12 cellular contexts compared by ENCODE assay signal in genomic region chr6:44061375-44062104, GRCh38.
DNase-seq lines count a peak whose midpoint lies in the region; TF ChIP-seq lines count a peak whose summit lies in the region.
"Had no signal": no experiment of that assay in that cellular context is flagged by ENCODE, and none has a peak within 500 bp of the region (broad histone marks: within the 10 kb centered on the region; RNA-seq: fewer than 3 reads in every experiment).

No MANE protein-coding gene starts in this region.

- peak overlapping the region; percentile 100 for H3K27ac Mint-ChIP-seq in dendritic cell treated with granulocyte-macrophage colony-stimulating factor and Interleukin-4, amounts not matched to agents 40 ng/mL and 50 ng/mL, for 4 days

- no peaks in the 10 kb centered on the region for H3K27me3 Mint-ChIP-seq in dendritic cell treated with granulocyte-macrophage colony-stimulating factor and Interleukin-4, amounts not matched to agents 40 ng/mL and 50 ng/mL, for 4 days

- intact Hi-C loops in dendritic cell treated with granulocyte-macrophage colony-stimulating factor and Interleukin-4, amounts not matched to agents 40 ng/mL and 50 ng/mL, for 4 days (cut with micrococcal nuclease), result no loop called here
- intact Hi-C loops in testis (cut with DNase I; ENCODE audit: low total_unique reads), result no loop called here

- H3K4me1 Mint-ChIP-seq in dendritic cell treated with granulocyte-macrophage colony-stimulating factor and Interleukin-4, amounts not matched to agents 40 ng/mL and 50 ng/mL, for 4 days (ENCODE audit: low read depth), result peaks cover 99% of the 10 kb centered on the region

- no peaks in the 10 kb centered on the region for H3K27me3 ChIP-seq in ACC112 (ENCODE audit: insufficient read depth, low read length)
- no peaks in the 10 kb centered on the region for H3K27me3 ChIP-seq in layer of hippocampus (ENCODE audit: control insufficient read depth, insufficient read depth, low read length)
- H3K27me3 ChIP-seq in testis, result no peaks in the 10 kb centered on the region
- H3K27me3 ChIP-seq: ascending aorta had no signal

- H3K79me2 ChIP-seq in ACC112 (ENCODE audit: control insufficient read depth, insufficient read depth, low read length, unreplicated experiment), result no peaks in the 10 kb centered on the region

- peaks cover 82% of the 10 kb centered on the region for H3K4me1 ChIP-seq in ACC112 (ENCODE audit: control insufficient read depth, insufficient read depth, low read length, unreplicated experiment)
- peaks cover 24% of the 10 kb centered on the region for H3K4me1 ChIP-seq in testis

- H3K36me3 ChIP-seq in ACC112 (ENCODE audit: insufficient read depth, low read length) (no peaks in the 10 kb centered on the region), testis (ENCODE audit: low read depth, missing control alignments) (no peaks in the 10 kb centered on the region)
- H3K36me3 ChIP-seq: ascending aorta had no signal

- no peak overlapping the region for H3K4me3 ChIP-seq in ACC112 (ENCODE audit: low read depth, low read length)
- H3K4me3 ChIP-seq in testis, result no peak overlapping the region
- H3K4me3 ChIP-seq: ascending aorta had no signal

- 80% methylated on average over 5 of the region's 5 CpGs for WGBS in testis, 2 donors

- DNase-seq in M059J (ENCODE audit: low read depth) (peak; percentile 83), testis (no peak), NCI-H69 (lab: John Stamatoyannopoulos, UW) (no peak), SHP77 (lab: John Stamatoyannopoulos, UW) (no peak)
- DNase-seq in activated CD4-positive, alpha-beta T cell treated with anti-CD3 and anti-CD28 coated beads for 4 hours, result no peak
- DNase-seq: activated CD4-positive, alpha-beta T cell treated with anti-CD3 and anti-CD28 coated beads for 1 hour; activated T-cell treated with anti-CD3 and anti-CD28 coated beads, Interleukin-2, amount 50 U/mL, for 4 hours; nucleus accumbens had no signal

- no peaks in the 10 kb centered on the region for H3K9me3 Mint-ChIP-seq in dendritic cell treated with granulocyte-macrophage colony-stimulating factor and Interleukin-4, amounts not matched to agents 40 ng/mL and 50 ng/mL, for 4 days

- H3K9me3 ChIP-seq in testis, result no peaks in the 10 kb centered on the region
- H3K9me3 ChIP-seq: ascending aorta had no signal

- no peak overlapping the region for H3K4me3 Mint-ChIP-seq in dendritic cell treated with granulocyte-macrophage colony-stimulating factor and Interleukin-4, amounts not matched to agents 40 ng/mL and 50 ng/mL, for 4 days
- H3K4me3 Mint-ChIP-seq: activated T-cell treated with anti-CD3 and anti-CD28 coated beads, Interleukin-2, amount 50 U/mL, for 4 hours had no signal

- H2AFZ ChIP-seq in ACC112 (ENCODE audit: low read length, unreplicated experiment), result no peak overlapping the region

- no peak for TF ChIP-seq POLR2A in testis (IDR thresholded peaks at IDR 0.05)

- peak overlapping the region; percentile 98 for H3K27ac ChIP-seq in ACC112 (ENCODE audit: low read depth, low read length)
- H3K27ac ChIP-seq in layer of hippocampus (ENCODE audit: low read depth, low read length), result peak overlapping the region; percentile 36
- no peak overlapping the region for H3K27ac ChIP-seq in testis

- no peaks in the 10 kb centered on the region for H3K36me3 Mint-ChIP-seq in dendritic cell treated with granulocyte-macrophage colony-stimulating factor and Interleukin-4, amounts not matched to agents 40 ng/mL and 50 ng/mL, for 4 days (ENCODE audit: low read depth)

- no peak for TF ChIP-seq CTCF in testis (IDR thresholded peaks at IDR 0.05)

Comparison
In these comparisons a context has a peak if more than half of its experiments do, and no peak if none do; other contexts are left out.
1. H3K27ac ChIP-seq: peak in ACC112 (single experiment) and layer of hippocampus (single experiment); none in testis (0 of 2).